ENCODE assay signal across 36 cellular contexts in the genomic region with DNA sequence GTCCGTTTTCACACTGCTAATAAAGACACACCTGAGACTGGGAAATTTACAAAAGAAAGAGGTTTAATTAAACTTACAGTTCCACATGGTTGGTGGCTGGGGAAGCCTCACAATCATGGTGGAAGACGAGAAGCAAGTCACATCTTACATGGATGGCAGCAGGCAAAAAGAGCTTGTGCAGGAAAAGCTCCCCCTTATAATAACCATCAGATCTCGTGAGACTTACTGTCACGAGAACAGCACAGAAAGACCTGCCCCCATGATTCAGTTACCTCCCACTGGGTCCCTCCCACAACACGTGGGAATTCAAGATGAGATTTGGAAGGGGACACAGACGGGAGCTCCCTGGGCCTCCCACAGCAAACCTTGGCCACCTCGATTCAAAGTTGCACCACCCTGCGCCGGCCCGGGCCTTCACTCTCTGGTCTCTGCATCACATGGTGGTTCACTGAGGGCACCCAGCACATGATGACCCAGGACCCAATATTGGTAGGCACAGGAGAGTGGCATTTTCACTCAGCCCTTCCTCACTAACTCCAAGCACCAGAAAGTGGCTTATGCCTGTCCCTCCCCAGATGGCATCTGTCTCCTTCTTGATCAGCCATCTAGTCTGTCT.
"Had no signal": no experiment of that assay in that cellular context is flagged by ENCODE, and none has a peak within 500 bp of the region (broad histone marks: within the 10 kb centered on the region; RNA-seq: fewer than 3 reads in every experiment).

No MANE protein-coding gene starts in this region.

- H3K4me3 Mint-ChIP-seq: activated B cell treated with CpG ODN at 0.5 μM for 24 hours; activated CD4-positive, alpha-beta memory T cell treated with anti-CD3 and anti-CD28 coated beads for 36 hours; activated CD4-positive, alpha-beta T cell treated with anti-CD3 and anti-CD28 coated beads, Interleukin-2, amount 10 ng/mL, durations not matched to agents 24 days and 14 days; activated CD8-positive, alpha-beta T cell treated with anti-CD3 and anti-CD28 coated beads for 36 hours; activated naive CD4-positive, alpha-beta T cell treated with anti-CD3 and anti-CD28 coated beads, Interleukin-2, amount 10 ng/mL, durations not matched to agents 7 days and 5 days; activated naive CD4-positive, alpha-beta T cell treated with anti-CD3 and anti-CD28 coated beads, Interleukin-2, amount 50 U/mL, for 24 hours; activated naive CD8-positive, alpha-beta T cell; activated naive CD8-positive, alpha-beta T cell treated with anti-CD3 and anti-CD28 coated beads, Interleukin-2, amount 10 ng/mL, durations not matched to agents 7 days and 5 days; activated naive CD8-positive, alpha-beta T cell treated with anti-CD3 and anti-CD28 coated beads, Interleukin-2, amount 50 U/mL, for 24 hours; activated T-cell treated with anti-CD3 and anti-CD28 coated beads, Interleukin-2, amount 50 U/mL, for 4 hours; activated T-cell treated with anti-CD3 and anti-CD28 coated beads, Interleukin-2, amount 50 U/mL, for 72 hours; brain; central memory CD8-positive, alpha-beta T cell; T-helper 1 cell treated with Interleukin-12 subunit alpha and Interleukin-12 subunit beta and Interleukin-4 antibody, amounts not matched to agents 30 μg/mL and 1 μg/mL, for 36 hours; T-helper 2 cell treated with Interferon-gamma antibody and Interleukin-4, amounts not matched to agents 5 μg/mL and 100 μg/mL, for 36 hours had no signal

- H3K27me3 ChIP-seq: cardiac muscle cell had no signal

- H3K4me1 ChIP-seq: ascending aorta had no signal

- DNase-seq: activated B cell treated with CpG ODN at 0.5 μM for 24 hours; activated CD4-positive, alpha-beta memory T cell treated with anti-CD3 and anti-CD28 coated beads for 36 hours; activated CD4-positive, alpha-beta T cell treated with anti-CD3 and anti-CD28 coated beads for 4 hours; activated CD4-positive, alpha-beta T cell treated with anti-CD3 and anti-CD28 coated beads, Interleukin-2, amount 10 ng/mL, durations not matched to agents 24 days and 14 days; activated CD4-positive, alpha-beta T cell treated with anti-CD3 and anti-CD28 coated beads, Interleukin-2, amount 50 U/mL, for 1 hour; activated CD4-positive, alpha-beta T cell treated with anti-CD3 and anti-CD28 coated beads, Interleukin-2, amount 50 U/mL, for 4 hours; activated CD4-positive, CD25-positive, alpha-beta regulatory T cell treated with anti-CD3 and anti-CD28 coated beads, Interleukin-2, amount 50 U/mL, for 72 hours; activated CD8-positive, alpha-beta memory T cell treated with anti-CD3 and anti-CD28 coated beads, Interleukin-2, amount 50 U/mL, for 4 hours; activated CD8-positive, alpha-beta T cell treated with anti-CD3 and anti-CD28 coated beads for 36 hours; activated effector memory CD4-positive, alpha-beta T cell treated with Interleukin-2 at 50 U/mL for 16 hours; activated gamma-delta T cell; activated naive CD4-positive, alpha-beta T cell treated with anti-CD3 and anti-CD28 coated beads, Interleukin-2, amount 10 ng/mL, durations not matched to agents 7 days and 5 days; activated naive CD4-positive, alpha-beta T cell treated with Interleukin-2 at 50 U/mL for 16 hours; activated naive CD8-positive, alpha-beta T cell treated with anti-CD3 and anti-CD28 coated beads, Interleukin-2, amount 10 ng/mL, durations not matched to agents 7 days and 5 days; activated naive CD8-positive, alpha-beta T cell treated with anti-CD3 and anti-CD28 coated beads, Interleukin-2, amount 50 U/mL, for 24 hours; activated T-cell treated with anti-CD3 and anti-CD28 coated beads for 4 hours; activated T-cell treated with anti-CD3 and anti-CD28 coated beads, Interleukin-2, amount 50 U/mL, for 1 hour; activated T-cell treated with anti-CD3 and anti-CD28 coated beads, Interleukin-2, amount 50 U/mL, for 4 hours; activated T-cell treated with anti-CD3 and anti-CD28 coated beads, Interleukin-2, amount 50 U/mL, for 72 hours; amygdala; anterior cingulate cortex; caudate nucleus; cerebellar nuclear complex; T-helper 1 cell; T-helper 2 cell; T-helper 9 cell had no signal

- ATAC-seq: activated CD8-positive, alpha-beta T cell treated with anti-CD3 and anti-CD28 coated beads for 36 hours; activated naive CD8-positive, alpha-beta T cell treated with anti-CD3 and anti-CD28 coated beads, Interleukin-2, amount 50 U/mL, for 24 hours; activated T-cell treated with anti-CD3 and anti-CD28 coated beads, Interleukin-2, amount 50 U/mL, for 4 hours; activated T-cell treated with anti-CD3 and anti-CD28 coated beads, Interleukin-2, amount 50 U/mL, for 72 hours had no signal

- H3K4me3 ChIP-seq: ascending aorta, cardiac muscle cell had no signal

- H3K27ac Mint-ChIP-seq: activated B cell treated with CpG ODN at 0.5 μM for 24 hours; activated CD4-positive, alpha-beta memory T cell treated with anti-CD3 and anti-CD28 coated beads for 36 hours; activated CD4-positive, alpha-beta T cell treated with anti-CD3 and anti-CD28 coated beads, Interleukin-2, amount 10 ng/mL, durations not matched to agents 24 days and 14 days; activated CD8-positive, alpha-beta T cell treated with anti-CD3 and anti-CD28 coated beads for 36 hours; activated naive CD4-positive, alpha-beta T cell treated with anti-CD3 and anti-CD28 coated beads, Interleukin-2, amount 10 ng/mL, durations not matched to agents 7 days and 5 days; activated naive CD4-positive, alpha-beta T cell treated with anti-CD3 and anti-CD28 coated beads, Interleukin-2, amount 50 U/mL, for 24 hours; activated naive CD8-positive, alpha-beta T cell; activated naive CD8-positive, alpha-beta T cell treated with anti-CD3 and anti-CD28 coated beads, Interleukin-2, amount 10 ng/mL, durations not matched to agents 7 days and 5 days; activated naive CD8-positive, alpha-beta T cell treated with anti-CD3 and anti-CD28 coated beads, Interleukin-2, amount 50 U/mL, for 24 hours; activated T-cell treated with anti-CD3 and anti-CD28 coated beads, Interleukin-2, amount 50 U/mL, for 72 hours; activated T-helper 2 cell treated with anti-CD3 and anti-CD28 coated beads, Interferon-gamma antibody, Interleukin-2, Interleukin-4, amounts not matched to agents 10 μg/mL and 5 μg/mL and 100 μg/mL, durations not matched to agents 14 hours and 24 hours and 36 hours; brain; T-helper 2 cell treated with Interferon-gamma antibody and Interleukin-4, amounts not matched to agents 5 μg/mL and 100 μg/mL, for 36 hours had no signal

- H3K36me3 ChIP-seq: ascending aorta, cardiac muscle cell had no signal

- H3K9me3 Mint-ChIP-seq: activated B cell treated with CpG ODN at 0.5 μM for 24 hours; activated CD4-positive, alpha-beta memory T cell treated with anti-CD3 and anti-CD28 coated beads for 36 hours; activated CD4-positive, alpha-beta T cell treated with anti-CD3 and anti-CD28 coated beads, Interleukin-2, amount 10 ng/mL, durations not matched to agents 24 days and 14 days; activated CD8-positive, alpha-beta T cell treated with anti-CD3 and anti-CD28 coated beads for 36 hours; activated naive CD4-positive, alpha-beta T cell treated with anti-CD3 and anti-CD28 coated beads, Interleukin-2, amount 10 ng/mL, durations not matched to agents 7 days and 5 days; activated naive CD4-positive, alpha-beta T cell treated with anti-CD3 and anti-CD28 coated beads, Interleukin-2, amount 50 U/mL, for 24 hours; activated naive CD8-positive, alpha-beta T cell treated with anti-CD3 and anti-CD28 coated beads, Interleukin-2, amount 10 ng/mL, durations not matched to agents 7 days and 5 days; activated naive CD8-positive, alpha-beta T cell treated with anti-CD3 and anti-CD28 coated beads, Interleukin-2, amount 50 U/mL, for 24 hours; activated T-cell treated with anti-CD3 and anti-CD28 coated beads, Interleukin-2, amount 50 U/mL, for 4 hours; activated T-cell treated with anti-CD3 and anti-CD28 coated beads, Interleukin-2, amount 50 U/mL, for 72 hours; activated T-helper 2 cell treated with anti-CD3 and anti-CD28 coated beads, Interferon-gamma antibody, Interleukin-2, Interleukin-4, amounts not matched to agents 10 μg/mL and 5 μg/mL and 100 μg/mL, durations not matched to agents 14 hours and 24 hours and 36 hours; central memory CD8-positive, alpha-beta T cell; T-helper 1 cell treated with Interleukin-12 subunit alpha and Interleukin-12 subunit beta and Interleukin-4 antibody, amounts not matched to agents 30 μg/mL and 1 μg/mL, for 36 hours; T-helper 2 cell treated with Interferon-gamma antibody and Interleukin-4, amounts not matched to agents 5 μg/mL and 100 μg/mL, for 36 hours had no signal

- H3K4me1 Mint-ChIP-seq: brain had no signal

- H3K9me3 ChIP-seq: ascending aorta had no signal

- H3K27ac ChIP-seq: ascending aorta, cardiac muscle cell, VCaP had no signal

- H3K36me3 Mint-ChIP-seq: activated CD4-positive, alpha-beta memory T cell treated with anti-CD3 and anti-CD28 coated beads for 36 hours; activated naive CD4-positive, alpha-beta T cell treated with anti-CD3 and anti-CD28 coated beads, Interleukin-2, amount 10 ng/mL, durations not matched to agents 7 days and 5 days; activated naive CD4-positive, alpha-beta T cell treated with anti-CD3 and anti-CD28 coated beads, Interleukin-2, amount 50 U/mL, for 24 hours; activated naive CD8-positive, alpha-beta T cell; activated naive CD8-positive, alpha-beta T cell treated with anti-CD3 and anti-CD28 coated beads, Interleukin-2, amount 10 ng/mL, durations not matched to agents 7 days and 5 days; brain had no signal
